In the genomic region with DNA sequence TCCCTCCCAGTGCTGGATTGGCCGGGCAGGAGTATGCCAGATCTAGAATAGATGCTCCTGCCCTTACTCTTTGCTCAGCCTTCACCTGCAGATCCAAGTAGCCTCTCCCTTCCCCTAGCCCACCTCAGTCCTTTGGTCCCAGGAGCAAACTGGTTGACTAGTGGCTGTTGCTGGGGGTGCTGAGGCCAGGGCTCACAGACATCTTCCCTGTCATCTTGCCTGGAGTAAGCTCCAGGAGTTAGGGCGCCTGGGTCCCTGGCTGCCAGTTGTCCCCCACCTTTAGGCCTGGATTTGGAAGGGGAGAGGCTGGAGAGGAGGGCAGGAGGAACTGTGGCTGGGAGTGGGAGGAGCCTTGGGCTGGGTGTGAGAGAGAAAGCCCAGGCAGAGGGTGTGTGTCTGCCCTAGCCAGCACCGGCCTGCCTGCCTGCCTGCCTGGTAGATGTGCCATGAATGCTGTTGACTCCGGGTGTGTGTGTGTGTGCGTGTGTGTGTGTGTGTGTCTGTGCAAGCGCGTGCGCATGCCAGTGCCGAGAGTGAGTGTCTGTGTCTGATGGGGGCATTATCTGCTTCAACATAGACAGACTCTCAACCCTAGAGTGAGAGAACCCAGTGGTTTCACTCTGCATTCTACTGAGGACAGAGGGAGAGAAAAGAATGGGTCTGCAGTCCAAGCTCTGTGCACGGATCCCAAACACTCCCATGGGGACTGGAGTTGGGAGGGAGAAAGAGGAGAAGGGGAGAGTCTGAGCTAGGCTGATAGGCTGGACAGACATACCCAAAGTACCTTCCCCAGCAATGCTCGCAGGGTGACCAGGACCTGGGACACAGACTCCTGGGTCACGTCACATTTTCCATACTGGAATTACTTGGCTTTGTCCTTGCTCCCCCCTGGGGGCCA, we compare ENCODE assay signal across 8 cellular contexts. TPM values are rescaled to one million over a fixed set of nuclear protein-coding genes. Genes with fewer than 3 reads are reported as not detected.
DNase-seq lines count a peak whose midpoint lies in the region; FAIRE-seq and TF ChIP-seq lines count a peak whose summit lies in the region.

No MANE protein-coding gene starts in this region.

- peaks cover 4% of the 10 kb centered on the region for H3K36me3 Mint-ChIP-seq in mesothelial cell of epicardium

- DNase-seq in AG10803 (ENCODE audit: low read depth) (peak; percentile 56), H54 (ENCODE audit: insufficient read length, low spot score) (peak; percentile 64), SW480 (ENCODE audit: low spot score) (peak; percentile 61), dedifferentiated amniotic fluid mesenchymal stem cell (ENCODE audit: extremely low spot score) (peak; percentile 47), mesothelial cell of epicardium (ENCODE audit: low spot score in 2 of 2, unreplicated experiment in 2 of 2) (no peak), ureter (ENCODE audit: low spot score) (peak; percentile 89), medulla oblongata (ENCODE audit: extremely low spot score) (no peak), GF-D8 (lab: John Stamatoyannopoulos, UW) (no peak)

- FAIRE-seq in H54 (lab: Jason Lieb, UNC) = no peak

- H3K27ac Mint-ChIP-seq in mesothelial cell of epicardium = peak overlapping the region; percentile 88

- no peaks in the 10 kb centered on the region for H3K9me3 Mint-ChIP-seq in mesothelial cell of epicardium

- H3K27me3 Mint-ChIP-seq in mesothelial cell of epicardium (ENCODE audit: low read depth) = no peaks in the 10 kb centered on the region

- H3K4me3 Mint-ChIP-seq in mesothelial cell of epicardium = peak overlapping the region; percentile 80

- TF ChIP-seq CTCF in AG10803 (conservative IDR thresholded peaks at IDR 0.05; ENCODE audit: low read length) (no peak), mesothelial cell of epicardium (IDR thresholded peaks at IDR 0.05; ENCODE audit: unreplicated experiment) (no peak)

- peak overlapping the region; percentile 68 for H3K4me3 ChIP-seq in AG10803 (ENCODE audit: low read length)

- H3K4me1 Mint-ChIP-seq in mesothelial cell of epicardium = peaks cover 63% of the 10 kb centered on the region

- TF ChIP-seq POLR2A in H54 (IDR thresholded peaks at IDR 0.05; ENCODE audit: low read depth, low read length) = no peak

RNA-seq across cellular contexts. Expression of gene RARG, which starts 0.9 kb away (rescaled TPM):
- total RNA-seq in mesothelial cell of epicardium (66.6 to 72.2 TPM (median 71.6 TPM) in 3 replicates), ureter (101 TPM)

RNA-seq across cellular contexts. Expression of gene ITGB7, which starts 25.8 kb away (rescaled TPM):
- total RNA-seq in mesothelial cell of epicardium = 3.2 to 4.9 TPM (median 4.6 TPM) in 3 replicates
- total RNA-seq in ureter = 15.8 TPM

RNA-seq across cellular contexts. Expression of gene ESPL1, which starts 35.2 kb away (rescaled TPM):
- total RNA-seq in mesothelial cell of epicardium = 15.7 to 20.8 TPM (median 15.9 TPM) in 3 replicates
- total RNA-seq in ureter = 2.3 TPM

RNA-seq across cellular contexts. Expression of gene CSAD, which starts 52.2 kb away (rescaled TPM):
- total RNA-seq in mesothelial cell of epicardium = 120 to 129 TPM (median 125 TPM) in 3 replicates
- total RNA-seq in ureter = 65.7 TPM

RNA-seq across cellular contexts. Expression of gene ZNF740, which starts 52.4 kb away (rescaled TPM):
- total RNA-seq in mesothelial cell of epicardium (96.5 to 105 TPM (median 97.5 TPM) in 3 replicates), ureter (56.8 TPM)

Comparison
In these comparisons a context has a peak if more than half of its experiments do, and no peak if none do; other contexts are left out.
1. DNase-seq: peak in AG10803 (single experiment), H54 (single experiment), SW480 (single experiment), dedifferentiated amniotic fluid mesenchymal stem cell (single experiment) and ureter (single experiment); none in mesothelial cell of epicardium (0 of 2), medulla oblongata (single experiment) and GF-D8 (single experiment).